In the genomic region with DNA sequence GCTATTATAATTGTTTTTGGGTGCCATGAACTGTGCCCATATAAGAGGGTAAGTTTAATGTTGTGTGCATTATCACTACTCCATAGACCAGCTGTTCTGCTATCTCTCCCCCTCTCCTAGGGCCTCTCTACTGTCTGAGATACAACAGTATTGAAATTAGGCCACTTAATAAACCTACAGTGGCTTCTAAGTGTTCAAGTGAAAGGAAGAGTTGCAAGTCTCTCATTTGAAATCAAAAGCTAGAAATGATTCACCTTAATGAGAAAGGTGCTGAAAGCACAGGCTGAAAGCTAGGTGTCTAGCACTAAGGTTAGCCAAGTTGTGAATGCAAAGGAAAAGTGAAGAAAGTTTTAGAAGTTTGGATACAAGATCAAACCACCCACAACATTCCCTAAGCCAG, we compare ENCODE assay signal across 16 cellular contexts.
"Had no signal": no experiment of that assay in that cellular context is flagged by ENCODE, and none has a peak within 500 bp of the region (broad histone marks: within the 10 kb centered on the region; RNA-seq: fewer than 3 reads in every experiment).

No MANE protein-coding gene starts in this region.

- H3K4me1 ChIP-seq: lower lobe of right lung, transverse colon had no signal

- H3K36me3 ChIP-seq: heart right ventricle, lower lobe of right lung, transverse colon had no signal

- H3K27ac ChIP-seq: heart right ventricle, lower lobe of right lung, transverse colon had no signal

- ATAC-seq: effector memory CD8-positive, alpha-beta T cell; heart right ventricle; left colon; lower lobe of right lung; stimulated activated memory B cell treated with anti-CD40 and anti-IgM and Interleukin-4, amounts not matched to agents 10 μg/mL and 1 μg/mL and 100 μg/mL, for 72 hours had no signal

- H3K9me3 ChIP-seq: lower lobe of right lung, transverse colon had no signal

- DNase-seq: activated CD4-positive, alpha-beta T cell treated with anti-CD3 and anti-CD28 coated beads, Interleukin-2, amount 50 U/mL, for 48 hours; activated CD4-positive, CD25-positive, alpha-beta regulatory T cell treated with anti-CD3 and anti-CD28 coated beads, Interleukin-2, amount 50 U/mL, for 72 hours; activated effector memory CD4-positive, alpha-beta T cell treated with Interleukin-2 at 50 U/mL for 16 hours; activated naive CD4-positive, alpha-beta T cell treated with anti-CD3 and anti-CD28 coated beads, Interleukin-2, amount 50 U/mL, for 16 hours; activated T-cell treated with anti-CD3 and anti-CD28 coated beads, Interleukin-2, amount 50 U/mL, for 24 hours; dermis blood vessel endothelial cell; effector memory CD8-positive, alpha-beta T cell; heart right ventricle; left colon; lower lobe of right lung; nephron progenitor cell; occipital lobe; stimulated activated CD4-positive, alpha-beta T cell treated with anti-CD3 and anti-CD28 coated beads, Interleukin-2, amount 100 ng/mL, for 48 hours; substantia nigra; transverse colon had no signal

- H3K27me3 ChIP-seq: heart right ventricle, transverse colon had no signal

- H3K4me3 ChIP-seq: heart right ventricle, lower lobe of right lung, transverse colon had no signal
